ENCODE assay signal across 9 cellular contexts in the genomic region with DNA sequence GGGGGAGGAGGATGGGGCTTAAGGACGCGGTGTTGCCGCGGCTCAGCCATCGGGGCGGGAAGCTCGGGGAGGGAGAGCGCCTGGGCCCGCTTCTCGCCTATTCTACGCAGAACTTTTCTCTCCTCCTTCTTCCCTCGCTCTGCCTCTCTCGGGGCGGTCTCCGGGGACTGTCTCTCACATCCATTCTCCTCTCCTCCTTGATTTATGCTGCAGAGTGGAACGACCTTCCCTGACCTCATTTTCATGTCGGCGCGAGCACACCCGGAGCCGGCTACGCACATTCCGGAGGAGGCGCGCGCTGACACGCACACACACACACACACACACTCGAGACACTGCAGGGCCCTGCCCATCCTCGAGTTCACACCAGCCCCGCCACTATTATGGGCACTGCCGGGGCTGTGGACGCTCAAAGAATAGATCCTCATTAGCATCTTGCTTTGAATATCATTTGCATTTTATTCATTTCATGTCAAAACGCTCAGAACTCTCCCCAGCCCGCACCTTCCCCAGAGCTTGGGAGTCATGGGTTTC. TPM values are rescaled to one million over a fixed set of nuclear protein-coding genes. Genes with fewer than 3 reads are reported as not detected.
A peak's percentile ranks its signal among the peaks of the same experiment; 100 is the strongest.
DNase-seq lines count a peak whose midpoint lies in the region; ATAC-seq lines count a peak whose summit lies in the region.
"Had no signal": no experiment of that assay in that cellular context is flagged by ENCODE, and none has a peak within 500 bp of the region (broad histone marks: within the 10 kb centered on the region; RNA-seq: fewer than 3 reads in every experiment).

No MANE protein-coding gene starts in this region.

- no peak overlapping the region for H3K18ac ChIP-seq in trophoblast cell (ENCODE audit: low read length)

- H3K36me3 ChIP-seq in trophoblast cell (ENCODE audit: control insufficient read depth in 1 of 2, insufficient read depth in 2 of 2, low read length in 2 of 2) = no peaks in the 10 kb centered on the region
- H3K36me3 ChIP-seq in SJCRH30 = no peaks in the 10 kb centered on the region

- peak overlapping the region; percentile 76 to 84 (median 79) for H3K4me3 Mint-ChIP-seq in T-cell

- H3K4me1 ChIP-seq in trophoblast cell (ENCODE audit: control insufficient read depth in 1 of 2, insufficient read depth in 2 of 2, low read length in 2 of 2) (peaks cover 22 to 37% of the 10 kb centered on the region in 2 experiments), SJCRH30 (peaks cover 5% of the 10 kb centered on the region; the same call in 1 of the 2 replicates)

- no peak overlapping the region for H3K4ac ChIP-seq in trophoblast cell (ENCODE audit: low read depth, low read length)

- no CpG with 5 or more reads among the region's 34 CpGs for WGBS in trophoblast cell (ENCODE audit: extremely low coverage, insufficient coverage, insufficient read length)

- peak overlapping the region in 1 of 2 donors; percentile 65 for H3K27ac Mint-ChIP-seq in T-cell

- ATAC-seq in T-cell (replicated peaks in 1 of 4) = peak in 2 of 4 experiments; percentile 24 to 33
- no peak for ATAC-seq in HG03520 (IDR thresholded peaks at IDR 0.05; ENCODE audit: unreplicated experiment)
- ATAC-seq in GM21360 (IDR thresholded peaks at IDR 0.05; ENCODE audit: unreplicated experiment) = no peak

- no peak overlapping the region for H2BK120ac ChIP-seq in trophoblast cell (ENCODE audit: insufficient read depth, low read length, poor library complexity)

- peaks cover 2% of the 10 kb centered on the region for H3K79me1 ChIP-seq in trophoblast cell (ENCODE audit: low read length)

- H3K27me3 ChIP-seq in trophoblast cell (ENCODE audit: insufficient read depth, low read length) = peaks cover 50% of the 10 kb centered on the region
- H3K27me3 ChIP-seq in SJCRH30 = peaks cover 7% of the 10 kb centered on the region; the same call in 1 of the 2 replicates

- peaks cover 44 to 47% (median 46%) of the 10 kb centered on the region in 3 donors for H3K4me1 Mint-ChIP-seq in T-cell

- H2AFZ ChIP-seq in trophoblast cell (ENCODE audit: insufficient read depth, low read length, poor library complexity) = peak overlapping the region; percentile 80

- peak overlapping the region; percentile 55 for H3K4me2 ChIP-seq in trophoblast cell (ENCODE audit: low read length)

- no peak overlapping the region for H4K8ac ChIP-seq in trophoblast cell (ENCODE audit: low read depth, low read length)

- no peak overlapping the region for H3K14ac ChIP-seq in trophoblast cell (ENCODE audit: low read length)

- H3K23ac ChIP-seq in trophoblast cell (ENCODE audit: low read length) = no peak overlapping the region

- POLR2A ChIA-PET in T-cell (lab: Charles Lee) = interaction anchor here (0.5 to 0.8 kb wide), 2 partner anchors 16 to 986 kb away, joined by 3 to 4 read pairs; no protein-coding TSS in a partner anchor

- H3K4me3 ChIP-seq in trophoblast cell (ENCODE audit: low read depth, low read length) = no peak overlapping the region
- H3K4me3 ChIP-seq in SJCRH30 = no peak overlapping the region

- H3K9me3 Mint-ChIP-seq in T-cell = no peaks in the 10 kb centered on the region

- peaks cover 6% of the 10 kb centered on the region for H3K9me3 ChIP-seq in trophoblast cell (ENCODE audit: insufficient read depth, low read depth, low read length)
- H3K9me3 ChIP-seq in SJCRH30 (replicated peaks) = no peaks in the 10 kb centered on the region; the same call in 1 of the 2 replicates

- H3K36me3 Mint-ChIP-seq in T-cell = no peaks in the 10 kb centered on the region

- H2BK5ac ChIP-seq in trophoblast cell (ENCODE audit: low read depth, low read length, poor library complexity) = no peak overlapping the region

- DNase-seq in EL = peak; percentile 27
- DNase-seq in T-cell = peak in 2 of 34 experiments; percentile 7 to 33
- DNase-seq in fibroblast of gingiva (ENCODE audit: low read depth) = peak; percentile 7
- no peak for DNase-seq in trophoblast cell
- DNase-seq in NCI-H345 treated with DMSO at 0.1 percent for 48 hours (lab: John Stamatoyannopoulos, UW; ENCODE audit: unreplicated experiment) = no peak
- DNase-seq in SJCRH30 = no peak

- no peak overlapping the region for H2BK12ac ChIP-seq in trophoblast cell (ENCODE audit: low read length)

- CTCF ChIA-PET in T-cell (lab: Charles Lee) = no interaction called here

- no peak overlapping the region for H2AK5ac ChIP-seq in trophoblast cell (ENCODE audit: low read length)

- H3K79me2 ChIP-seq in trophoblast cell (ENCODE audit: control insufficient read depth, insufficient read depth, low read length, poor library complexity) = no peaks in the 10 kb centered on the region

- no peak overlapping the region for H3K9ac ChIP-seq in trophoblast cell (ENCODE audit: low read length)

- H3K27ac ChIP-seq in trophoblast cell (ENCODE audit: low read depth, low read length) (no peak overlapping the region), SJCRH30 (no peak overlapping the region)

- peaks cover 62 to 86% of the 10 kb centered on the region in 2 donors for H3K27me3 Mint-ChIP-seq in T-cell

- no peak overlapping the region for H4K91ac ChIP-seq in trophoblast cell (ENCODE audit: low read depth, low read length)

- no peak overlapping the region for H4K12ac ChIP-seq in trophoblast cell (ENCODE audit: low read depth, low read length)

RNA-seq across cellular contexts. Expression of a gene that starts 36.7 kb away (rescaled TPM):
- total RNA-seq in T-cell = not detected
- polyA plus RNA-seq in trophoblast cell (2013) = not detected in 2 replicates
- total RNA-seq in SJCRH30 (2014; rRNA removed; shearing (Covaris generic)) = not detected in 2 replicates
- total RNA-seq: HT1080 had no signal

Comparison
In these comparisons a context has a peak if more than half of its experiments do, and no peak if none do; other contexts are left out.
1. DNase-seq: peak in EL (single experiment) and fibroblast of gingiva (single experiment); none in trophoblast cell (0 of 2), NCI-H345 treated with DMSO at 0.1 percent for 48 hours (single experiment) and SJCRH30 (0 of 2).